In genomic region chr3:32958509-32958908, GRCh38 we compare ENCODE assay signal across 19 cellular contexts. TPM values are rescaled to one million over a fixed set of nuclear protein-coding genes. Genes with fewer than 3 reads are reported as not detected.
A peak's percentile ranks its signal among the peaks of the same experiment; 100 is the strongest.
DNase-seq lines count a peak whose midpoint lies in the region; ATAC-seq, FAIRE-seq and TF ChIP-seq lines count a peak whose summit lies in the region.
"Had no signal": no experiment of that assay in that cellular context is flagged by ENCODE, and none has a peak within 500 bp of the region (broad histone marks: within the 10 kb centered on the region; RNA-seq: fewer than 3 reads in every experiment).

No MANE protein-coding gene starts in this region.

- no peaks in the 10 kb centered on the region for H3K36me3 Mint-ChIP-seq in MCF 10A (ENCODE audit: insufficient read depth, unreplicated experiment)
- H3K36me3 Mint-ChIP-seq: CD14-positive monocyte had no signal

- H3K36me3 ChIP-seq in breast epithelium: no peaks in the 10 kb centered on the region
- H3K36me3 ChIP-seq in RWPE2 (ENCODE audit: low read depth): no peaks in the 10 kb centered on the region
- no peaks in the 10 kb centered on the region for H3K36me3 ChIP-seq in bronchial epithelial cell (ENCODE audit: control insufficient read depth, insufficient read depth, low read length)
- H3K36me3 ChIP-seq: MG63 had no signal

- FAIRE-seq in bronchial epithelial cell (lab: Jason Lieb, UNC): no peak

- H3K27ac ChIP-seq in breast epithelium (no peak overlapping the region), RWPE2 (ENCODE audit: poor library complexity, severe bottlenecking) (peak overlapping the region; percentile 54)
- H3K27ac ChIP-seq: GM23248 had no signal

- DNase-seq in MCF 10A (ENCODE audit: unreplicated experiment): peak; percentile 66
- DNase-seq in breast epithelium (ENCODE audit: low spot score in 2 of 2): no peak
- no peak for DNase-seq in RWPE2 (ENCODE audit: low spot score)
- peak; percentile 93 for DNase-seq in bronchial epithelial cell (ENCODE audit: low read depth)
- peak; percentile 3 for DNase-seq in ureter (ENCODE audit: low spot score)
- DNase-seq in posterior vena cava (ENCODE audit: low spot score): no peak
- DNase-seq: ACHN, AML-193, EL, GM23248, HCEC 1CT, MG63, NCI-H1092 treated with DMSO at 0.1 percent for 48 hours, NCI-H1694, NCI-H510A treated with DMSO at 0.1 percent for 48 hours, NCI-H82, Right ventricle myocardium superior had no signal

- no peaks in the 10 kb centered on the region for H3K27me3 Mint-ChIP-seq in MCF 10A (ENCODE audit: insufficient read depth, unreplicated experiment)

- H3K27me3 ChIP-seq in breast epithelium (no peaks in the 10 kb centered on the region), RWPE2 (ENCODE audit: insufficient read depth, poor library complexity, severe bottlenecking) (no peaks in the 10 kb centered on the region), bronchial epithelial cell (ENCODE audit: control insufficient read depth, insufficient read depth, low read length) (no peaks in the 10 kb centered on the region)
- H3K27me3 ChIP-seq: MG63 had no signal

- H3K9me3 ChIP-seq in breast epithelium (no peaks in the 10 kb centered on the region), RWPE2 (ENCODE audit: severe bottlenecking) (no peaks in the 10 kb centered on the region)
- H3K9me3 ChIP-seq: MG63 had no signal

- intact Hi-C loops in MCF 10A (cut with micrococcal nuclease) (no loop called here), breast epithelium (cut with DNase I; ENCODE audit: low total_unique reads) (no loop called here), posterior vena cava (cut with DNase I) (loop anchor here in 1 of 2 donors (10.0 kb wide), 1 partner anchor 116 kb away; no protein-coding TSS in a partner anchor)

- H3K4me1 ChIP-seq in breast epithelium (no peaks in the 10 kb centered on the region), RWPE2 (ENCODE audit: insufficient read depth, poor library complexity, severe bottlenecking) (peaks cover 10% of the 10 kb centered on the region)

- TF ChIP-seq POLR2A in breast epithelium (IDR thresholded peaks at IDR 0.05): no peak

- H3K9me3 Mint-ChIP-seq in MCF 10A (ENCODE audit: unreplicated experiment): no peaks in the 10 kb centered on the region
- H3K9me3 Mint-ChIP-seq: CD14-positive monocyte had no signal

- CTCF ChIA-PET in MCF 10A (lab: Yijun Ruan, JAX): no interaction called here

- peaks cover 6% of the 10 kb centered on the region for H3K4me1 Mint-ChIP-seq in MCF 10A (ENCODE audit: insufficient read depth, unreplicated experiment)
- H3K4me1 Mint-ChIP-seq: CD14-positive monocyte had no signal

- no peak for TF ChIP-seq CTCF in MCF 10A (IDR thresholded peaks at IDR 0.05; ENCODE audit: unreplicated experiment)
- TF ChIP-seq CTCF in breast epithelium (IDR thresholded peaks at IDR 0.05): no peak
- no peak for TF ChIP-seq CTCF in RWPE2 (IDR thresholded peaks at IDR 0.05; ENCODE audit: poor library complexity, severe bottlenecking)
- TF ChIP-seq CTCF in bronchial epithelial cell (IDR thresholded peaks at IDR 0.05; ENCODE audit: insufficient read depth, low read length, severe bottlenecking): no peak

- H3K27ac Mint-ChIP-seq in MCF 10A (ENCODE audit: low read depth, unreplicated experiment): no peak overlapping the region
- H3K27ac Mint-ChIP-seq: CD14-positive monocyte had no signal

- POLR2A ChIA-PET in MCF 10A (lab: Yijun Ruan, JAX): no interaction called here

- H3K4me3 Mint-ChIP-seq in MCF 10A (ENCODE audit: unreplicated experiment): no peak overlapping the region
- H3K4me3 Mint-ChIP-seq: CD14-positive monocyte had no signal

- no TSS peak for BruUV-seq in MCF 10A (replicated peaks; lab: Mats Ljungman, UMichigan)

- no peak overlapping the region for H3K4me3 ChIP-seq in breast epithelium
- H3K4me3 ChIP-seq in RWPE2 (ENCODE audit: severe bottlenecking): no peak overlapping the region
- no peak overlapping the region for H3K4me3 ChIP-seq in bronchial epithelial cell (ENCODE audit: low read depth, low read length)
- H3K4me3 ChIP-seq: GM23248, MG63 had no signal

- ATAC-seq in RWPE2 (ENCODE audit: low read depth) (peak; percentile 75), HG03025 (IDR thresholded peaks at IDR 0.05; ENCODE audit: low FRiP score, unreplicated experiment) (no peak)

RNA-seq across cellular contexts. Expression of gene CCR4, which starts 7.1 kb away (rescaled TPM):
- total RNA-seq in MCF 10A (2022) (not detected in 2 replicates), breast epithelium (under 1 TPM; 0.32 to 0.66 (median 0.44) TPM), bronchial epithelial cell (not detected in 2 replicates), ureter (0.23 TPM), posterior vena cava (under 1 TPM; 0.23 to 0.33 TPM)
- total RNA-seq: GM23248 had no signal

Comparison
In these comparisons a context has a peak if more than half of its experiments do, and no peak if none do; other contexts are left out.
1. DNase-seq: peak in MCF 10A (single experiment), bronchial epithelial cell (single experiment) and ureter (single experiment); none in breast epithelium (0 of 2), RWPE2 (single experiment) and posterior vena cava (single experiment).